In the genomic region with DNA sequence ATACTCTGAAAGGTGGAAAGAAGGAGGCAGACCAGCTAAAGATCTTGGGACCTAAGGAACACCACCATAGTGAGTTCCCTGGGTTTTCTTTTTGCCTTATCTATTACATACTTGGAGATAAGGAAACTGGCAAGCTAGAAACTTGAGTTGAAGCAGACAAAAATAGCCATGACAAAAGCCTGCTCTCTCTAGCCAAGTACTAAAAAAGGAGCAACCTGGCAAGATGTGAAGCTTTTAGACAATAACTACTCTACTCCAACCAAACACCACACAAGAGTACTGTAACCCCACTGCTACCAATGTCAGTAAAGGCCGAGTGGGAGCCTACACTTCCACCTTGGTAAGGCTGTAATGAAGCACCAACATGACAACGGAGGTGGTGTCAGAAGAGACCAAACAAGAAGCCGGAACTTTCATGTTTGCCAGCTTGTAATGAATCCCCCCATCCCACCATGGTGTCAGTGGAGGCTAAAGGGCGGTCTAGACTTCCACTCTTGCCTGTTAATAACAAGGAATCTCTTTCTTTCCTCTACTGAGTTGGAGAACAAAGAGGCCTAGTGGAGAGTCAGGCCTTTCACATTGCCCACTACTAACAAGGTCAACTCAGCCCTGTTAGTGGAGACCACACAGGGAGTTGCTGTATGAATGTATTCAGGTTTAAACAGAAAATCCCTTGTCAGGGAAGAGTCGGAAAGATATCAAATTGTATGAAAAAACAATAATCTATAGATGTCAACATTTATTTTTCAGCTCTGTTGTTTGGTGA, we compare ENCODE assay signal across 19 cellular contexts. TPM values are rescaled to one million over a fixed set of nuclear protein-coding genes. Genes with fewer than 3 reads are reported as not detected.
DNase-seq lines count a peak whose midpoint lies in the region; ATAC-seq and TF ChIP-seq lines count a peak whose summit lies in the region.
"Had no signal": no experiment of that assay in that cellular context is flagged by ENCODE, and none has a peak within 500 bp of the region (broad histone marks: within the 10 kb centered on the region; RNA-seq: fewer than 3 reads in every experiment).

No MANE protein-coding gene starts in this region.

- peaks cover 3% of the 10 kb centered on the region for H3K9me3 Mint-ChIP-seq in memory B cell

- no peaks in the 10 kb centered on the region for H3K36me3 ChIP-seq in heart left ventricle
- H3K36me3 ChIP-seq: BE2C had no signal

- H3K27me3 ChIP-seq in heart left ventricle: no peaks in the 10 kb centered on the region
- H3K27me3 ChIP-seq: BE2C had no signal

- H3K27ac ChIP-seq in heart left ventricle: peak overlapping the region in 7 of 12 donors; percentile 2 to 70 (median 39)
- H3K27ac ChIP-seq: A549 had no signal

- 76 to 81% (median 80%) methylated on average over 5 of the region's 5 CpGs for WGBS in heart left ventricle, 4 donors

- ATAC-seq in heart left ventricle (peak; percentile 86 to 92 (median 89)), memory B cell (ENCODE audit: low read depth) (no peak), HG03175 (IDR thresholded peaks at IDR 0.05; ENCODE audit: unreplicated experiment) (no peak)
- ATAC-seq: A549, K562, Panc1 had no signal

- H3K27ac Mint-ChIP-seq in memory B cell: peak overlapping the region; percentile 33

- no peaks in the 10 kb centered on the region for H3K36me3 Mint-ChIP-seq in memory B cell

- no peak overlapping the region for H3K4me3 Mint-ChIP-seq in memory B cell

- H3K9me3 ChIP-seq in heart left ventricle: peaks cover 0 to 5% (median 0%) of the 10 kb centered on the region in 12 donors
- H3K9me3 ChIP-seq: BE2C had no signal

- peaks cover 0 to 15% (median 0%) of the 10 kb centered on the region in 12 donors for H3K4me1 ChIP-seq in heart left ventricle
- H3K4me1 ChIP-seq: A549, BE2C had no signal

- TF ChIP-seq POLR2A in heart left ventricle (IDR thresholded peaks at IDR 0.05): no peak

- DNase-seq in COLO829 (ENCODE audit: low spot score): peak; percentile 94
- DNase-seq in RPMI7951 (ENCODE audit: low read depth): peak; percentile 29
- DNase-seq in heart left ventricle: peak in 1 of 5 donors; percentile 14
- no peak for DNase-seq in memory B cell (ENCODE audit: low spot score in 2 of 2)
- DNase-seq in cerebellar cortex (ENCODE audit: low spot score): no peak
- DNase-seq in NOMO-1 treated with DMSO at 0.1 percent for 48 hours (lab: John Stamatoyannopoulos, UW; ENCODE audit: unreplicated experiment): no peak
- DNase-seq: BE2C, COR-L47, DMS79, NCI-H1092 treated with DMSO at 0.1 percent for 48 hours, NCI-H146, NCI-H2029, NCI-H2227 treated with DMSO at 0.1 percent for 48 hours, NCI-H510A, NCI-H748 treated with DMSO at 0.1 percent for 48 hours had no signal

- H3K4me1 Mint-ChIP-seq in memory B cell: peaks cover 7% of the 10 kb centered on the region

- intact Hi-C loops in heart left ventricle (cut with DNase I): loop anchor here in 1 of 10 donors (5.0 kb wide), 1 partner anchor 156 kb away; no protein-coding TSS in a partner anchor

- H3K27me3 Mint-ChIP-seq in memory B cell: peaks cover 2% of the 10 kb centered on the region

- no peak for TF ChIP-seq CTCF in heart left ventricle (IDR thresholded peaks at IDR 0.05)

- no peak overlapping the region for H3K4me3 ChIP-seq in heart left ventricle
- H3K4me3 ChIP-seq: A549, K562 had no signal

RNA-seq across cellular contexts. Expression of gene DYNC1I1, which starts 55.8 kb away (rescaled TPM):
- total RNA-seq in RPMI7951 (2014; rRNA removed; shearing (Covaris generic)): 2.0 and 2.5 TPM in 2 replicates
- total RNA-seq in heart left ventricle: 10 to 100 TPM; 20.3 to 46.8 (median 38.8) TPM
- 10 to 100 TPM in 1 of 2 donors, 1 to 10 TPM in 1; 6.1 to 14.4 TPM for polyA plus RNA-seq in heart left ventricle

Comparison
In these comparisons a context has a peak if more than half of its experiments do, and no peak if none do; other contexts are left out.
1. DNase-seq: peak in COLO829 (single experiment) and RPMI7951 (single experiment); none in memory B cell (0 of 2), cerebellar cortex (single experiment) and NOMO-1 treated with DMSO at 0.1 percent for 48 hours (single experiment).
2. ATAC-seq: peak in heart left ventricle (4 of 4); none in memory B cell (single experiment) and HG03175 (single experiment).